1 cellular context compared by ENCODE assay signal in genomic region chr1:210457566-210457965, GRCh38.
TF ChIP-seq lines count a peak whose summit lies in the region.

No MANE protein-coding gene starts in this region.

TF ChIP-seq in WTC11, 78 proteins besides CTCF, POLR2A, EP300 and RAD21 (continued from another document):
- TF ChIP-seq, protein P1, sequence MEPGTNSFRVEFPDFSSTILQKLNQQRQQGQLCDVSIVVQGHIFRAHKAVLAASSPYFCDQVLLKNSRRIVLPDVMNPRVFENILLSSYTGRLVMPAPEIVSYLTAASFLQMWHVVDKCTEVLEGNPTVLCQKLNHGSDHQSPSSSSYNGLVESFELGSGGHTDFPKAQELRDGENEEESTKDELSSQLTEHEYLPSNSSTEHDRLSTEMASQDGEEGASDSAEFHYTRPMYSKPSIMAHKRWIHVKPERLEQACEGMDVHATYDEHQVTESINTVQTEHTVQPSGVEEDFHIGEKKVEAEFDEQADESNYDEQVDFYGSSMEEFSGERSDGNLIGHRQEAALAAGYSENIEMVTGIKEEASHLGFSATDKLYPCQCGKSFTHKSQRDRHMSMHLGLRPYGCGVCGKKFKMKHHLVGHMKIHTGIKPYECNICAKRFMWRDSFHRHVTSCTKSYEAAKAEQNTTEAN (CRISPR knock-in tag; IDR thresholded peaks at IDR 0.05) = no peak
- TF ChIP-seq NFATC4 (CRISPR knock-in tag; IDR thresholded peaks at IDR 0.05) (no peak), ATF6 (CRISPR knock-in tag; IDR thresholded peaks at IDR 0.05) (no peak), SMAD3 (CRISPR knock-in tag; IDR thresholded peaks at IDR 0.05; ENCODE audit: borderline replicate concordance) (no peak), RELA (CRISPR knock-in tag; IDR thresholded peaks at IDR 0.05; ENCODE audit: borderline replicate concordance) (no peak)
